8 cellular contexts compared by ENCODE assay signal in the genomic region with DNA sequence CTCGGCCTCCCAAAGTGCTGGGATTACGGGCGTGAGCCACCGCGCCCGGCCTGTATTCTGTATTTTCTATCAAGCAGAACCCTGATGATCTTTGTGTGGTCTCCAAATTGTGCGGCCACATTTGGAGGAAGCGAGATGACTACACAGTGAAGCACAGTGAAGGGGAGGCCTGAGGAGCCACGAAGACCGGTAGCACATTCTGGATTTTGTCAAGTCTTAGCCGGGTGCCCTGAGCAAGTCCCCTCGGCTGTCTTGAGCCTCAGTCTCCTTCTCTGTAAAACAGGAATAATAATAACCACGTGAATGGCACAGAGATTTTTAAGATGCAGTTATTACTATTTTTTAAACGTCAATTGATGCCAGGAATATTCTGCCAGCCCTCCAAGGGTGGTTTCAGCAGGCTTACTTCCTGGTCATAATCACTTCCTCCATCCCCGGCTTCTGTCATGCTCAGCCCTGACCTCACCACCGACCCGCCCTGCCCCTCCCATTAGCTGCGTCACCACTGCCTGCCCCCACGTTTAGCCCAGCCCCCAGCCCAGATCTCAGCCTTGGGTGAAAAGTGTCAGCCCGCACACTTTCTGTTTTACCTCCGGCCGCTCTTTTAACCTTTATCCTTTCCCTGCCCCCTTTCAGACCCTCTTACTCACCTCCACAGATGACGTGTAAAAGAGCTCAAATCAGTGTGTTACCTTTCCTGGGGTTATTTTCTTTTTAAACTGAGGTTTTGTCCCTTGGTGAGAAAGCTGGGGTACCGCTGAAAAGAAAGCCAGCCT. TPM values are rescaled to one million over a fixed set of nuclear protein-coding genes. Genes with fewer than 3 reads are reported as not detected.
DNase-seq lines count a peak whose midpoint lies in the region; ATAC-seq and TF ChIP-seq lines count a peak whose summit lies in the region.

No MANE protein-coding gene starts in this region.

- DNase-seq in Panc1 (ENCODE audit: low read depth, low spot score): no peak
- peak; percentile 93 for DNase-seq in activated effector memory CD4-positive, alpha-beta T cell treated with anti-CD3 and anti-CD28 coated beads, Interleukin-2, amount 50 U/mL, for 16 hours
- peak; percentile 48 to 77 (median 70) for DNase-seq in ovary
- peak; percentile 85 to 87 for DNase-seq in tibial artery
- no peak for DNase-seq in NCI-H510A treated with DMSO at 0.1 percent for 48 hours (lab: John Stamatoyannopoulos, UW)

- ATAC-seq in GM18858 (IDR thresholded peaks at IDR 0.05; ENCODE audit: unreplicated experiment): peak; percentile 89
- peak; percentile 94 for ATAC-seq in HG02973 (IDR thresholded peaks at IDR 0.05; ENCODE audit: unreplicated experiment)
- peak; percentile 95 for ATAC-seq in Panc1
- peak; percentile 93 for ATAC-seq in gastroesophageal sphincter

- BruUV-seq in Panc1 (replicated peaks; lab: Mats Ljungman, UMichigan): no TSS peak

- no peak for TF ChIP-seq EP300 in gastroesophageal sphincter (IDR thresholded peaks at IDR 0.05)
- TF ChIP-seq EP300 in ovary (IDR thresholded peaks at IDR 0.05): no peak

- TF ChIP-seq CTCF in Panc1 (IDR thresholded peaks at IDR 0.05) (no peak), gastroesophageal sphincter (IDR thresholded peaks at IDR 0.05) (no peak), ovary (IDR thresholded peaks at IDR 0.05) (no peak), tibial artery (IDR thresholded peaks at IDR 0.05) (no peak)

- H3K9me3 ChIP-seq in Panc1 (ENCODE audit: control insufficient read depth, insufficient read depth, low read depth, low read length) (peaks cover 5% of the 10 kb centered on the region; the same call in 1 of the 2 replicates), gastroesophageal sphincter (peaks cover 0 to 8% (median 0%) of the 10 kb centered on the region in 3 donors), ovary (peaks cover 0 to 3% of the 10 kb centered on the region in 2 donors), tibial artery (peaks cover 0 to 8% (median 0%) of the 10 kb centered on the region in 3 donors)

- no peaks in the 10 kb centered on the region for H3K27me3 ChIP-seq in Panc1 (ENCODE audit: control insufficient read depth, insufficient read depth, low read length)
- H3K27me3 ChIP-seq in gastroesophageal sphincter: no peaks in the 10 kb centered on the region
- no peaks in the 10 kb centered on the region for H3K27me3 ChIP-seq in ovary
- H3K27me3 ChIP-seq in tibial artery: no peaks in the 10 kb centered on the region

- WGBS in gastroesophageal sphincter (ENCODE audit: low coverage in 1 of 2), 2 donors: 30 to 60% methylated on average over 7 to 17 of the region's 24 CpGs
- 67 to 70% (median 68%) methylated on average over 24 of the region's 24 CpGs for WGBS in ovary, 3 donors

- H3K4me1 ChIP-seq in Panc1 (ENCODE audit: control insufficient read depth, insufficient read depth, low read length): peaks cover 8% of the 10 kb centered on the region
- H3K4me1 ChIP-seq in gastroesophageal sphincter: no peaks in the 10 kb centered on the region
- no peaks in the 10 kb centered on the region for H3K4me1 ChIP-seq in ovary (ENCODE audit: insufficient read depth)
- H3K4me1 ChIP-seq in tibial artery: no peaks in the 10 kb centered on the region

- CTCF ChIA-PET in Panc1 (lab: Charles Lee): interaction anchor here (0.6 kb wide), 1 partner anchor 56 kb away, joined by 3 read pairs; no protein-coding TSS in a partner anchor

- H3K4me3 ChIP-seq in Panc1 (ENCODE audit: low read depth in 2 of 2, low read length in 2 of 2) (peak overlapping the region; percentile 17 to 42; a peak in 3 of 4 replicates), gastroesophageal sphincter (peak overlapping the region in 1 of 2 donors; percentile 23), ovary (peak overlapping the region; percentile 14), tibial artery (peak overlapping the region in 1 of 2 donors; percentile 25)

- H3K27ac ChIP-seq in Panc1 (ENCODE audit: low read length): peak overlapping the region; percentile 92
- peak overlapping the region in 3 of 4 donors; percentile 56 to 71 (median 67) for H3K27ac ChIP-seq in gastroesophageal sphincter
- H3K27ac ChIP-seq in ovary: no peak overlapping the region
- H3K27ac ChIP-seq in tibial artery: peak overlapping the region in 1 of 2 donors; percentile 44

- intact Hi-C loops in Panc1 (cut with micrococcal nuclease; ENCODE audit: unreplicated experiment) (no loop called here), ovary (cut with DNase I) (no loop called here), tibial artery (cut with DNase I; ENCODE audit: low total_unique reads) (no loop called here)

- POLR2A ChIA-PET in Panc1 (lab: Charles Lee): interaction anchor here (0.6 to 0.7 kb wide), 4 partner anchors 9 to 84 kb away, joined by 3 to 6 read pairs (median 4); no protein-coding TSS in a partner anchor

- TF ChIP-seq POLR2A in gastroesophageal sphincter (IDR thresholded peaks at IDR 0.05) (peak in 1 of 2 donors; percentile 28), ovary (IDR thresholded peaks at IDR 0.05) (no peak)

- H3K36me3 ChIP-seq in Panc1 (ENCODE audit: control insufficient read depth, insufficient read depth, low read length): no peaks in the 10 kb centered on the region
- no peaks in the 10 kb centered on the region for H3K36me3 ChIP-seq in gastroesophageal sphincter
- H3K36me3 ChIP-seq in ovary: no peaks in the 10 kb centered on the region
- H3K36me3 ChIP-seq in tibial artery: no peaks in the 10 kb centered on the region

- in situ Hi-C loops in Panc1 (cut with HindIII; ENCODE audit: low pct_unique_long_range_greater_than_20kb, low sequenced_read_pairs): no loop called here

RNA-seq across cellular contexts. Expression of a gene that starts 27.0 kb away (rescaled TPM):
- 206 TPM for total RNA-seq in Panc1 (2021; ENCODE audit: unreplicated experiment)
- 419 TPM for polyA plus RNA-seq in Panc1 (2012; ENCODE audit: insufficient read length)
- total RNA-seq in gastroesophageal sphincter: 100 to 1,000 TPM; 116 to 172 (median 144) TPM
- 100 to 1,000 TPM in 2 of 7 donors, 10 to 100 TPM in 5; 41.7 to 132 (median 92.3) TPM for total RNA-seq in ovary
- polyA plus RNA-seq in ovary: 100 to 1,000 TPM in 1 of 2 donors, 10 to 100 TPM in 1; 76.4 to 147 TPM

RNA-seq across cellular contexts. Expression of a gene that starts 36.1 kb away (rescaled TPM):
- total RNA-seq in Panc1 (2021; ENCODE audit: unreplicated experiment): 79.9 TPM
- polyA plus RNA-seq in Panc1 (2012; ENCODE audit: insufficient read length): 65.0 TPM
- 100 to 1,000 TPM; 488 to 965 (median 649) TPM for total RNA-seq in gastroesophageal sphincter
- 1,000 to 10,000 TPM in 2 of 7 donors, 100 to 1,000 TPM in 5; 112 to 2,672 (median 185) TPM for total RNA-seq in ovary
- polyA plus RNA-seq in ovary: 100 to 1,000 TPM; 201 to 248 TPM

Comparison
In these comparisons a context has a peak if more than half of its experiments do, and no peak if none do; other contexts are left out.
1. DNase-seq: peak in activated effector memory CD4-positive, alpha-beta T cell treated with anti-CD3 and anti-CD28 coated beads, Interleukin-2, amount 50 U/mL, for 16 hours (single experiment), ovary (5 of 5) and tibial artery (2 of 2); none in Panc1 (single experiment) and NCI-H510A treated with DMSO at 0.1 percent for 48 hours (single experiment).
2. H3K27ac ChIP-seq: peak in Panc1 (single experiment) and gastroesophageal sphincter (3 of 4); none in ovary (0 of 2).
3. Peak in every context shown above with its lines, with median percentiles within 50 percentile points of each other: ATAC-seq.